In genomic region chr5:52731274-52731991, GRCh38 we compare ENCODE assay signal across 1 cellular context. TPM values are rescaled to one million over a fixed set of nuclear protein-coding genes. Genes with fewer than 3 reads are reported as not detected.
"Had no signal": no experiment of that assay in that cellular context is flagged by ENCODE, and none has a peak within 500 bp of the region (broad histone marks: within the 10 kb centered on the region; RNA-seq: fewer than 3 reads in every experiment).

No MANE protein-coding gene starts in this region.

RNA-seq across cellular contexts. Expression of gene ITGA1, which starts 56.3 kb away (rescaled TPM):
- total RNA-seq: OCI-LY7 had no signal
